In the genomic region with DNA sequence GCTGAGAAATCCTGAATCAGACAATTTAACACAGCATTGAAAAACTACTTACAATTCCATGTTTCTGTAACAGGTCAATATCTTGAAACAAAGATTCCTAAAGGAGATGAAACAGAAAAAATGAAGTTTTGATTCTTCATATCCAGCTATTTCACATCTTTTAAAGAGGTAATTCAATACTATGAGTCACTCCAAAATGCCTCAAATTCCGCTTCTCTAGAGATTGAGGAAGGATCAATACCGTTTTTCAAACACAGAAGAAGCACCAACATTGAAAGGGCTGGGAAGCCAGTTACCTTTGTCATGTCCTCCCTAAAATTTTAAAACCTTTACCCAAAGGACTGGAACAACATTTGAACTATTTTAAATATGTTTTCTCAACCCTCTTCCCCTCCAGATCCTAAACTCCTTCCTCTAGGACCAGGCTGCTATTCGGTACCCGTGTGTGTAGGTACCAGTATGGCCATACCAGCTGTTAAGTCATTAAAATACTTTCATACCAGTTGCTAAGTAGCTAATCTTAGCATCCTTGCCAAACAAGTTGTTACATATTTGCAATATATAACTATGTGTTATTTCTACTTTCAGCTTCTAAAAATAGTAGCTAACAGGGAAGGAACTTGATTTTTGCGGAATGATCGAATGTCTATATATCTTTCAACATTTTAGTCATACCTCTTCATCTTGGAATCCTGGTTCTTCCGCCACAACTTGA, we compare ENCODE assay signal across 21 cellular contexts. TPM values are rescaled to one million over a fixed set of nuclear protein-coding genes. Genes with fewer than 3 reads are reported as not detected.
A peak's percentile ranks its signal among the peaks of the same experiment; 100 is the strongest.
DNase-seq lines count a peak whose midpoint lies in the region; TF ChIP-seq lines count a peak whose summit lies in the region.
"Had no signal": no experiment of that assay in that cellular context is flagged by ENCODE, and none has a peak within 500 bp of the region (broad histone marks: within the 10 kb centered on the region; RNA-seq: fewer than 3 reads in every experiment).

No MANE protein-coding gene starts in this region.

- no peak overlapping the region for H2BK12ac ChIP-seq in trophoblast cell (ENCODE audit: low read length)

- intact Hi-C loops in esophagus muscularis mucosa (cut with DNase I): no loop called here

- peak overlapping the region; percentile 7; the same call in 1 of the 2 replicates for H2AFZ ChIP-seq in Karpas-422 (ENCODE audit: low read length)
- H2AFZ ChIP-seq in trophoblast cell (ENCODE audit: insufficient read depth, low read length, poor library complexity): no peak overlapping the region

- H3K9ac ChIP-seq in Karpas-422 (ENCODE audit: low read length) (no peak overlapping the region), trophoblast cell (ENCODE audit: low read length) (no peak overlapping the region)

- TF ChIP-seq EP300 in esophagus muscularis mucosa (IDR thresholded peaks at IDR 0.05): no peak

- no peak overlapping the region for H2BK5ac ChIP-seq in trophoblast cell (ENCODE audit: low read depth, low read length, poor library complexity)

- no peak overlapping the region for H3K4me2 ChIP-seq in Karpas-422 (ENCODE audit: low read depth, low read length, poor library complexity, severe bottlenecking)
- H3K4me2 ChIP-seq in trophoblast cell (ENCODE audit: low read length): no peak overlapping the region

- no peak overlapping the region for H4K91ac ChIP-seq in trophoblast cell (ENCODE audit: low read depth, low read length)

- no peak overlapping the region for H3K4ac ChIP-seq in trophoblast cell (ENCODE audit: low read depth, low read length)

- no peak overlapping the region for H2BK120ac ChIP-seq in trophoblast cell (ENCODE audit: insufficient read depth, low read length, poor library complexity)

- no peak overlapping the region for H4K12ac ChIP-seq in trophoblast cell (ENCODE audit: low read depth, low read length)

- H3K4me1 ChIP-seq in Karpas-422 (ENCODE audit: low read length) (peaks cover 23% of the 10 kb centered on the region), trophoblast cell (ENCODE audit: control insufficient read depth in 1 of 2, insufficient read depth in 2 of 2, low read length in 2 of 2) (peaks cover 2 to 4% of the 10 kb centered on the region in 2 experiments), esophagus muscularis mucosa (peaks cover 10 to 28% (median 20%) of the 10 kb centered on the region in 4 donors)

- no peak overlapping the region for H4K8ac ChIP-seq in trophoblast cell (ENCODE audit: low read depth, low read length)

- H3K79me2 ChIP-seq in Karpas-422 (ENCODE audit: low read length): peaks cover 15% of the 10 kb centered on the region
- H3K79me2 ChIP-seq in trophoblast cell (ENCODE audit: control insufficient read depth, insufficient read depth, low read length, poor library complexity): peaks cover 3% of the 10 kb centered on the region

- no peaks in the 10 kb centered on the region for H4K20me1 ChIP-seq in Karpas-422 (ENCODE audit: insufficient read depth, low read depth, low read length)

- no peak overlapping the region for H3K23ac ChIP-seq in trophoblast cell (ENCODE audit: low read length)

- no peak overlapping the region for H2AK5ac ChIP-seq in trophoblast cell (ENCODE audit: low read length)

- H3K4me3 ChIP-seq in Karpas-422 (ENCODE audit: low read length): no peak overlapping the region
- H3K4me3 ChIP-seq in trophoblast cell (ENCODE audit: low read depth, low read length): no peak overlapping the region
- H3K4me3 ChIP-seq in esophagus muscularis mucosa: no peak overlapping the region
- H3K4me3 ChIP-seq: esophagus squamous epithelium, left lung, MG63, upper lobe of right lung had no signal

- no peak overlapping the region for H3K18ac ChIP-seq in trophoblast cell (ENCODE audit: low read length)

- H3K27me3 ChIP-seq in Karpas-422 (ENCODE audit: low read length) (no peaks in the 10 kb centered on the region), trophoblast cell (ENCODE audit: insufficient read depth, low read length) (no peaks in the 10 kb centered on the region), esophagus muscularis mucosa (no peaks in the 10 kb centered on the region)
- H3K27me3 ChIP-seq: BE2C, esophagus squamous epithelium, upper lobe of right lung had no signal

- TF ChIP-seq POLR2A in esophagus muscularis mucosa (IDR thresholded peaks at IDR 0.05; ENCODE audit: low read depth): no peak

- H3K14ac ChIP-seq in trophoblast cell (ENCODE audit: low read length): no peak overlapping the region

- H3K9me2 ChIP-seq in Karpas-422 (replicated peaks; ENCODE audit: insufficient read depth, low read length): no peaks in the 10 kb centered on the region

- WGBS in trophoblast cell (ENCODE audit: extremely low coverage, insufficient coverage, insufficient read length): no CpG with 5 or more reads among the region's 7 CpGs
- 67% methylated on average over 7 of the region's 7 CpGs for WGBS in esophagus muscularis mucosa

- H3K36me3 ChIP-seq in Karpas-422 (ENCODE audit: insufficient read depth, low read length) (no peaks in the 10 kb centered on the region), trophoblast cell (ENCODE audit: control insufficient read depth in 1 of 2, insufficient read depth in 2 of 2, low read length in 2 of 2) (no peaks in the 10 kb centered on the region), esophagus muscularis mucosa (no peaks in the 10 kb centered on the region)
- H3K36me3 ChIP-seq: BE2C, esophagus squamous epithelium, left lung, MG63, upper lobe of right lung had no signal

- H3K27ac ChIP-seq in Karpas-422 (ENCODE audit: low read length) (no peak overlapping the region), trophoblast cell (ENCODE audit: low read depth, low read length) (no peak overlapping the region), esophagus muscularis mucosa (replicated peaks in 1 of 4) (peak overlapping the region in 2 of 4 donors; percentile 25 to 28)
- H3K27ac ChIP-seq: 22Rv1, esophagus squamous epithelium, left lung, upper lobe of right lung had no signal

- no peak for TF ChIP-seq CTCF in esophagus muscularis mucosa (IDR thresholded peaks at IDR 0.05)

- H3K79me1 ChIP-seq in trophoblast cell (ENCODE audit: low read length): peaks cover 9% of the 10 kb centered on the region

- DNase-seq in DMS 273 (lab: John Stamatoyannopoulos, UW; ENCODE audit: unreplicated experiment) (peak; percentile 40), DMS 273 treated with DMSO at 0.1 percent for 48 hours (lab: John Stamatoyannopoulos, UW) (no peak), Karpas-422 (no peak), cerebellar cortex (ENCODE audit: low spot score) (peak; percentile 20), trophoblast cell (peak; percentile 62 to 94), esophagus muscularis mucosa (ENCODE audit: extremely low spot score) (no peak), GDM1 (lab: John Stamatoyannopoulos, UW) (no peak), iPS-NIHi11 (ENCODE audit: low spot score) (no peak)
- DNase-seq: BE2C; central memory CD4-positive, alpha-beta T cell; effector CD8-positive, alpha-beta T cell; esophagus squamous epithelium; H7; left lung; MG63; NCI-H187; NCI-H226; stimulated activated naive CD4-positive, alpha-beta T cell treated with Interleukin-2 at 50 U/mL for 16 hours; T1000; upper lobe of right lung had no signal

- no peaks in the 10 kb centered on the region for H3K9me3 ChIP-seq in Karpas-422 (ENCODE audit: low read length)
- H3K9me3 ChIP-seq in trophoblast cell (ENCODE audit: insufficient read depth, low read depth, low read length): no peaks in the 10 kb centered on the region
- no peaks in the 10 kb centered on the region for H3K9me3 ChIP-seq in esophagus muscularis mucosa
- H3K9me3 ChIP-seq: BE2C, esophagus squamous epithelium, left lung, MG63, upper lobe of right lung had no signal

RNA-seq across cellular contexts. Expression of a gene that starts 2.3 kb away (rescaled TPM):
- total RNA-seq in Karpas-422 (2014; rRNA removed; shearing (Covaris generic); ENCODE audit: low replicate concordance): 3.8 and 26.0 TPM in 2 replicates
- 3.2 and 3.9 TPM in 2 replicates for polyA plus RNA-seq in trophoblast cell (2013)
- total RNA-seq in esophagus muscularis mucosa: 1 to 10 TPM; 1.3 to 6.5 (median 1.6) TPM
- total RNA-seq: upper lobe of right lung had no signal

Comparison
In these comparisons a context has a peak if more than half of its experiments do, and no peak if none do; other contexts are left out.
1. DNase-seq: peak in DMS 273 (single experiment), cerebellar cortex (single experiment) and trophoblast cell (2 of 2); none in DMS 273 treated with DMSO at 0.1 percent for 48 hours (single experiment), Karpas-422 (single experiment), esophagus muscularis mucosa (single experiment), GDM1 (single experiment) and iPS-NIHi11 (single experiment).